In genomic region chr4:41098649-41099048, GRCh38 we compare ENCODE assay signal across 14 cellular contexts.
"Had no signal": no experiment of that assay in that cellular context is flagged by ENCODE, and none has a peak within 500 bp of the region (broad histone marks: within the 10 kb centered on the region; RNA-seq: fewer than 3 reads in every experiment).

No MANE protein-coding gene starts in this region.

- FAIRE-seq: keratinocyte had no signal

- H3K79me2 ChIP-seq: parathyroid adenoma had no signal

- H3K27ac ChIP-seq: parathyroid adenoma had no signal

- H2AFZ ChIP-seq: parathyroid adenoma had no signal

- H3K9ac ChIP-seq: parathyroid adenoma had no signal

- DNase-seq: activated B cell treated with CpG ODN at 0.5 μM for 24 hours; activated CD4-positive, alpha-beta T cell treated with anti-CD3 and anti-CD28 coated beads, Interleukin-2, amount 10 ng/mL, durations not matched to agents 24 days and 14 days; activated gamma-delta T cell treated with Interleukin-2 at 50 U/mL for 16 hours; activated naive CD8-positive, alpha-beta T cell treated with anti-CD3 and anti-CD28 coated beads for 36 hours; amygdala; dermis blood vessel endothelial cell; retina; stimulated activated CD4-positive, alpha-beta T cell treated with anti-CD3 and anti-CD28 coated beads, Interleukin-4, amount 100 ng/mL, for 4 hours; stimulated activated CD8-positive, alpha-beta memory T cell treated with anti-CD3 and anti-CD28 coated beads, Interleukin-4, amount 100 ng/mL, for 48 hours; stimulated activated naive CD4-positive, alpha-beta T cell treated with Interleukin-2 at 50 U/mL for 16 hours; T-helper 2 cell; trophoblast cell had no signal
